ENCODE assay signal across 13 cellular contexts in the genomic region with DNA sequence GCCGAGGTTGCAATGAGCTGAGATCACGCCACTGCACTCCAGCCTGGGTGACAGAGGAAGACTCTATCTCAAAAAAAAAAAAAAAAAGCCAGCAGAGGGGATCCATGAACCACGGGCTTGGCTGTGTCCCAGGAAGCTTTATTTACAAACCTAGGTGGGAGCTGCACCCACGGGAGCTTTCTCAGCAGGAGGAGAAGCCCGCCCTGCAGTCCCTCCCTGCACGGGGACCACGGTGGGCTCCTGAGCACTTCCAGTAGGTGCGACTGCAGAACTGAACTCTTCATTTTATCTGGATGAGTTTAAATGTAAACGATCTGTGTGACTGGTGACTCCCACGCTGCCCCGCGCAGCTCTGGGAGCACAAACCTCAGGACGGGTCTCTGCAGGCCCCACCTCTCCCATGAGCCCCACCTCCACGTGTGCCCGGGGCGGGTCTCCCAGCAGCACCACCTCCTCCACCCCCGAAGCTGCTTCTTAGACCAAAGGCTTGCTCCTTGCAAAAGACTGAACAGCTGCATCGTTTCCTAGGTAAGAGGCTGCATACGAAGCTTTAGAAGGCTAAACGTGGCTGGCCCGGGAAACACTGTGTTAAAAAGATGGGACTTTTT.
DNase-seq lines count a peak whose midpoint lies in the region; ATAC-seq and TF ChIP-seq lines count a peak whose summit lies in the region.
"Had no signal": no experiment of that assay in that cellular context is flagged by ENCODE, and none has a peak within 500 bp of the region (broad histone marks: within the 10 kb centered on the region; RNA-seq: fewer than 3 reads in every experiment).

No MANE protein-coding gene starts in this region.

- H3K4me1 ChIP-seq in foreskin keratinocyte, result no peaks in the 10 kb centered on the region
- H3K4me1 ChIP-seq: ascending aorta; BLaER1 treated with 17β-estradiol and CSF1 and Interleukin-3, amounts not matched to agents 10 nM and 100 nM; uterus had no signal

- H3K27ac ChIP-seq in foreskin keratinocyte, result no peak overlapping the region
- H3K27ac ChIP-seq: ascending aorta; BLaER1 treated with 17β-estradiol and CSF1 and Interleukin-3, amounts not matched to agents 10 nM and 100 nM; uterus had no signal

- TF ChIP-seq POLR2A in GM18505 (IDR thresholded peaks at IDR 0.05; ENCODE audit: borderline replicate concordance, extremely low read depth, insufficient read depth, insufficient read length), result no peak

- DNase-seq in NCI-H1436 (lab: John Stamatoyannopoulos, UW), result peak; percentile 34
- DNase-seq in NCI-H1436 treated with DMSO at 0.1 percent for 48 hours (lab: John Stamatoyannopoulos, UW), result no peak
- DNase-seq in Daoy (ENCODE audit: low read depth), result peak; percentile 43
- DNase-seq in NCI-H69 (lab: John Stamatoyannopoulos, UW), result peak; percentile 79
- no peak for DNase-seq in foreskin keratinocyte
- DNase-seq: immature natural killer cell, NCI-H187 treated with DMSO at 0.1 percent for 48 hours, uterus had no signal

- ATAC-seq in foreskin keratinocyte, result peak; percentile 41
- no peak for ATAC-seq in GM19324 (IDR thresholded peaks at IDR 0.05; ENCODE audit: low FRiP score, unreplicated experiment)
- no peak for ATAC-seq in GM21737 (IDR thresholded peaks at IDR 0.05; ENCODE audit: unreplicated experiment)
- no peak for ATAC-seq in GM18505 (IDR thresholded peaks at IDR 0.05; ENCODE audit: unreplicated experiment)

- TF ChIP-seq CTCF in foreskin keratinocyte (conservative IDR thresholded peaks at IDR 0.05), result no peak

- peaks cover 12% of the 10 kb centered on the region for H3K27me3 ChIP-seq in foreskin keratinocyte
- H3K27me3 ChIP-seq: ascending aorta; BLaER1 treated with 17β-estradiol and CSF1 and Interleukin-3, amounts not matched to agents 10 nM and 100 nM had no signal

Comparison
In these comparisons a context has a peak if more than half of its experiments do, and no peak if none do; other contexts are left out.
1. DNase-seq: peak in NCI-H1436 (single experiment), Daoy (single experiment) and NCI-H69 (single experiment); none in NCI-H1436 treated with DMSO at 0.1 percent for 48 hours (single experiment) and foreskin keratinocyte (0 of 2).